Comparison of ENCODE assay signal across 8 cellular contexts in genomic region chr22:29307658-29308147, GRCh38. TPM values are rescaled to one million over a fixed set of nuclear protein-coding genes. Genes with fewer than 3 reads are reported as not detected.
A peak's percentile ranks its signal among the peaks of the same experiment; 100 is the strongest.
DNase-seq lines count a peak whose midpoint lies in the region; ATAC-seq and TF ChIP-seq lines count a peak whose summit lies in the region.

No MANE protein-coding gene starts in this region.

- H3K36me3 Mint-ChIP-seq in T-cell: no peaks in the 10 kb centered on the region

- in situ Hi-C loops in G401 (cut with HindIII; ENCODE audit: low sequenced_read_pairs): no loop called here

- peak overlapping the region; percentile 79 for H3K9ac ChIP-seq in ES-I3 (ENCODE audit: low read depth, low read length)

- peak overlapping the region; percentile 70 to 80 (median 79) for H3K4me3 Mint-ChIP-seq in T-cell

- CTCF ChIA-PET in T-cell (lab: Charles Lee): no interaction called here

- H3K27ac Mint-ChIP-seq in T-cell: no peak overlapping the region

- H3K27me3 Mint-ChIP-seq in T-cell: peaks cover 20 to 35% of the 10 kb centered on the region in 2 donors

- H3K4me1 ChIP-seq in ES-I3 (ENCODE audit: insufficient read depth, low read length) (peaks cover 13% of the 10 kb centered on the region; the same call in 1 of the 2 replicates), psoas muscle (peaks cover 27% of the 10 kb centered on the region)

- peaks cover 0 to under 1% (median 0%) of the 10 kb centered on the region in 3 donors for H3K27me3 ChIP-seq in psoas muscle (ENCODE audit: insufficient read depth in 3 of 3, low read length in 2 of 3)

- H3K4me3 ChIP-seq in fibroblast of the aortic adventitia (ENCODE audit: low read depth, low read length) (peak overlapping the region; percentile 83), psoas muscle (peak overlapping the region; percentile 92)

- no peaks in the 10 kb centered on the region for H3K9me3 Mint-ChIP-seq in T-cell

- no peaks in the 10 kb centered on the region for H3K36me3 ChIP-seq in ES-I3 (ENCODE audit: insufficient read depth, low read length)
- H3K36me3 ChIP-seq in psoas muscle (ENCODE audit: insufficient read depth in 1 of 2, low read depth in 1 of 2): no peaks in the 10 kb centered on the region

- 40 to 56% (median 41%) methylated on average over 15 to 17 of the region's 17 CpGs for WGBS in psoas muscle, 3 donors

- DNase-seq in T-cell: no peak
- no peak for DNase-seq in fibroblast of the aortic adventitia (ENCODE audit: low read depth)
- DNase-seq in psoas muscle: no peak
- no peak for DNase-seq in hepatic stellate cell (ENCODE audit: low spot score)
- DNase-seq in NCI-H510A treated with DMSO at 0.1 percent for 48 hours (lab: John Stamatoyannopoulos, UW): no peak
- no peak for DNase-seq in G401 (ENCODE audit: low spot score)

- peak overlapping the region; percentile 81 for H3K27ac ChIP-seq in psoas muscle

- ATAC-seq in T-cell (replicated peaks in 1 of 4): no peak
- peak in 2 of 4 donors; percentile 8 to 27 for ATAC-seq in psoas muscle
- no peak for ATAC-seq in GM19023 (IDR thresholded peaks at IDR 0.05; ENCODE audit: unreplicated experiment)

- intact Hi-C loops in psoas muscle (cut with DNase I): loop anchor here (2.0 to 5.0 kb wide), 2 partner anchors 40 to 51 kb away; partner anchors contain the start of genes EWSR1 (in 1 of the 2) and RHBDD3 (in 1 of the 2)

- H3K4me1 Mint-ChIP-seq in T-cell: peaks cover 4 to 29% (median 12%) of the 10 kb centered on the region in 3 donors

- TF ChIP-seq CTCF in fibroblast of the aortic adventitia (IDR thresholded peaks at IDR 0.05; ENCODE audit: insufficient read depth, low read length) (no peak), psoas muscle (IDR thresholded peaks at IDR 0.05) (no peak)

- H3K9me3 ChIP-seq in ES-I3 (ENCODE audit: control insufficient read depth, insufficient read depth, low read length) (no peaks in the 10 kb centered on the region), psoas muscle (no peaks in the 10 kb centered on the region)

- POLR2A ChIA-PET in T-cell (lab: Charles Lee): no interaction called here

RNA-seq across cellular contexts. Expression of gene GAS2L1, which starts 1.3 kb away (rescaled TPM):
- total RNA-seq in T-cell: 1 to 10 TPM in 1 of 5 donors, under 1 TPM in 4; 0.53 to 1.2 (median 0.85) TPM
- total RNA-seq in fibroblast of the aortic adventitia (ENCODE audit: low replicate concordance): 5.0 and 15.0 TPM in 2 replicates
- 1 to 10 TPM; 4.6 to 7.1 (median 5.7) TPM for total RNA-seq in psoas muscle
- 10 to 100 TPM in 1 of 3 donors, 1 to 10 TPM in 2; 5.0 to 19.8 (median 5.1) TPM for polyA plus RNA-seq in psoas muscle
- 13.2 and 26.3 TPM in 2 replicates for total RNA-seq in G401 (2014; rRNA removed; shearing (Covaris generic))

RNA-seq across cellular contexts. Expression of gene RASL10A, which starts 7.8 kb away (rescaled TPM):
- 1 to 10 TPM in 1 of 5 donors, under 1 TPM in 3, not detected in 1; 0.33 to 1.2 (median 0.71) TPM for total RNA-seq in T-cell
- total RNA-seq in fibroblast of the aortic adventitia (ENCODE audit: low replicate concordance): not detected in 2 replicates
- total RNA-seq in psoas muscle: 1 to 10 TPM in 2 of 4 donors, under 1 TPM in 2; 0.61 to 1.2 (median 0.95) TPM
- 1 to 10 TPM in 1 of 3 donors, under 1 TPM in 2; 0.32 to 3.3 (median 0.80) TPM for polyA plus RNA-seq in psoas muscle
- 3.0 and 9.6 TPM in 2 replicates for total RNA-seq in G401 (2014; rRNA removed; shearing (Covaris generic))

RNA-seq across cellular contexts. Expression of gene EWSR1, which starts 39.6 kb away (rescaled TPM):
- total RNA-seq in T-cell: 100 to 1,000 TPM; 254 to 308 (median 260) TPM
- 108 and 176 TPM in 2 replicates for total RNA-seq in fibroblast of the aortic adventitia (ENCODE audit: low replicate concordance)
- total RNA-seq in psoas muscle: 100 to 1,000 TPM in 3 of 4 donors, 10 to 100 TPM in 1; 78.5 to 230 (median 156) TPM
- 100 to 1,000 TPM; 108 to 152 (median 127) TPM for polyA plus RNA-seq in psoas muscle
- 164 and 196 TPM in 2 replicates for total RNA-seq in G401 (2014; rRNA removed; shearing (Covaris generic))

RNA-seq across cellular contexts. Expression of gene RHBDD3, which starts 39.9 kb away (rescaled TPM):
- total RNA-seq in T-cell (10 to 100 TPM; 14.1 to 25.4 (median 22.1) TPM), fibroblast of the aortic adventitia (ENCODE audit: low replicate concordance) (22.0 and 29.8 TPM in 2 replicates), psoas muscle (10 to 100 TPM; 10.6 to 26.7 (median 16.2) TPM)
- polyA plus RNA-seq in psoas muscle: 10 to 100 TPM; 20.3 to 36.5 (median 32.4) TPM
- 82.7 and 117 TPM in 2 replicates for total RNA-seq in G401 (2014; rRNA removed; shearing (Covaris generic))
